20 cellular contexts compared by ENCODE assay signal in genomic region chr20:51937780-51938179, GRCh38.
DNase-seq lines count a peak whose midpoint lies in the region; ATAC-seq, FAIRE-seq and TF ChIP-seq lines count a peak whose summit lies in the region.
"Had no signal": no experiment of that assay in that cellular context is flagged by ENCODE, and none has a peak within 500 bp of the region (broad histone marks: within the 10 kb centered on the region; RNA-seq: fewer than 3 reads in every experiment).

No MANE protein-coding gene starts in this region.

- CTCF ChIA-PET in A549 (lab: Yijun Ruan, JAX) (interaction anchor here (0.7 to 1.5 kb wide), 3 partner anchors 17 to 138 kb away, joined by 3 to 6 read pairs (median 3); no protein-coding TSS in a partner anchor), IMR-90 (lab: Yijun Ruan, JAX) (interaction anchor here (1.4 kb wide), 1 partner anchor 10 kb away, joined by 4 read pairs; no protein-coding TSS in a partner anchor), K562 (lab: Yijun Ruan, JAX; ENCODE audit: low intra/inter-chr PET ratio) (no interaction called here), mammary epithelial cell (lab: Charles Lee; ENCODE audit: low non-redundant PET) (no interaction called here)

- no peak overlapping the region for H3K14ac ChIP-seq in IMR-90 (replicated peaks; ENCODE audit: low read depth, low read length)

- H3K23ac ChIP-seq in IMR-90 (ENCODE audit: low read depth, low read length), result no peak overlapping the region

- no peak for ATAC-seq in A549
- no peak for ATAC-seq in IMR-90 (ENCODE audit: low read depth)
- ATAC-seq in K562, result no peak
- ATAC-seq: CD8-positive, alpha-beta T cell had no signal

- no peak overlapping the region for H2BK20ac ChIP-seq in IMR-90 (ENCODE audit: low read depth, low read length)

- H3K36me3 ChIP-seq in IMR-90 (ENCODE audit: control insufficient read depth, insufficient read depth, low read length) (no peaks in the 10 kb centered on the region), K562 (ENCODE audit: control insufficient read depth, insufficient read depth, low read length) (no peaks in the 10 kb centered on the region), mammary epithelial cell (ENCODE audit: insufficient read depth, low read length) (no peaks in the 10 kb centered on the region)
- H3K36me3 ChIP-seq: BLaER1 treated with 17β-estradiol and CSF1 and Interleukin-3, amounts not matched to agents 10 nM and 100 nM had no signal

- H2AK9ac ChIP-seq in IMR-90 (replicated peaks; ENCODE audit: low read depth, low read length, poor library complexity), result no peak overlapping the region

- no peak overlapping the region for H3K4me2 ChIP-seq in A549
- H3K4me2 ChIP-seq in IMR-90 (ENCODE audit: low read depth, low read length), result no peak overlapping the region
- no peak overlapping the region for H3K4me2 ChIP-seq in K562 (ENCODE audit: insufficient read depth, low read length)
- H3K4me2 ChIP-seq in mammary epithelial cell (ENCODE audit: insufficient read depth, low read depth, low read length), result no peak overlapping the region
- H3K4me2 ChIP-seq: BLaER1 treated with 17β-estradiol and CSF1 and Interleukin-3, amounts not matched to agents 10 nM and 100 nM had no signal

- no peak overlapping the region for H4K5ac ChIP-seq in IMR-90 (ENCODE audit: low read depth, low read length)

- intact Hi-C loops in IMR-90 (cut with micrococcal nuclease) (no loop called here), K562 (cut with micrococcal nuclease) (no loop called here), mammary epithelial cell (cut with micrococcal nuclease) (no loop called here)

- TF ChIP-seq CTCF in A549 (IDR thresholded peaks at IDR 0.05), result no peak
- no peak for TF ChIP-seq CTCF in IMR-90 (conservative IDR thresholded peaks at IDR 0.05; ENCODE audit: low read depth, low read length)
- TF ChIP-seq CTCF in K562 (IDR thresholded peaks at IDR 0.05 in 2 of 3, conservative IDR thresholded peaks at IDR 0.05 in 1 of 3; ENCODE audit: insufficient read depth in 2 of 3, low read depth in 1 of 3, low read length in 3 of 3), result no peak
- no peak for TF ChIP-seq CTCF in mammary epithelial cell (conservative IDR thresholded peaks at IDR 0.05 in 1 of 2, IDR thresholded peaks at IDR 0.05 in 1 of 2; ENCODE audit: extremely low read depth in 1 of 2, insufficient read depth in 1 of 2, low read depth in 1 of 2, low read length in 2 of 2)

- TF ChIP-seq EP300 in A549 (IDR thresholded peaks at IDR 0.05), result no peak
- TF ChIP-seq EP300 in K562 (IDR thresholded peaks at IDR 0.05; ENCODE audit: low read length), result no peak

- H3K9me3 ChIP-seq in A549 (no peaks in the 10 kb centered on the region), IMR-90 (ENCODE audit: control insufficient read depth, insufficient read depth, low read length) (no peaks in the 10 kb centered on the region), K562 (replicated peaks; ENCODE audit: control insufficient read depth, insufficient read depth, low read depth, low read length) (no peaks in the 10 kb centered on the region), mammary epithelial cell (replicated peaks; ENCODE audit: insufficient read depth, low read length) (no peaks in the 10 kb centered on the region)
- H3K9me3 ChIP-seq: Caco-2 had no signal

- no peak overlapping the region for H2AFZ ChIP-seq in IMR-90 (replicated peaks; ENCODE audit: low read length, poor library complexity)
- H2AFZ ChIP-seq in K562 (ENCODE audit: low read depth, low read length), result no peak overlapping the region
- no peak overlapping the region for H2AFZ ChIP-seq in mammary epithelial cell (ENCODE audit: low read depth, low read length)

- H4K91ac ChIP-seq in IMR-90 (ENCODE audit: insufficient read depth, low read depth, low read length), result no peak overlapping the region

- H3K9ac ChIP-seq in IMR-90 (ENCODE audit: low read depth, low read length), result no peak overlapping the region
- no peak overlapping the region for H3K9ac ChIP-seq in K562 (ENCODE audit: insufficient read depth in 1 of 2, low read depth in 2 of 2, low read length in 2 of 2)
- no peak overlapping the region for H3K9ac ChIP-seq in mammary epithelial cell (ENCODE audit: insufficient read depth, low read length)
- H3K9ac ChIP-seq: BLaER1 treated with 17β-estradiol and CSF1 and Interleukin-3, amounts not matched to agents 10 nM and 100 nM had no signal

- H3K79me2 ChIP-seq in K562 (ENCODE audit: control insufficient read depth, insufficient read depth, low read length), result no peaks in the 10 kb centered on the region
- no peaks in the 10 kb centered on the region for H3K79me2 ChIP-seq in mammary epithelial cell (ENCODE audit: insufficient read depth, low read length)

- H3K9me1 ChIP-seq in IMR-90 (ENCODE audit: insufficient read depth, low read length), result no peaks in the 10 kb centered on the region
- H3K9me1 ChIP-seq in K562 (ENCODE audit: control insufficient read depth, insufficient read depth, low read length), result no peaks in the 10 kb centered on the region

- H4K20me1 ChIP-seq in IMR-90 (ENCODE audit: insufficient read depth, low read length) (no peaks in the 10 kb centered on the region), K562 (replicated peaks; ENCODE audit: control insufficient read depth, insufficient read depth, low read length) (no peaks in the 10 kb centered on the region), mammary epithelial cell (ENCODE audit: insufficient read depth, low read length) (no peaks in the 10 kb centered on the region)
- H4K20me1 ChIP-seq: BLaER1 treated with 17β-estradiol and CSF1 and Interleukin-3, amounts not matched to agents 10 nM and 100 nM had no signal

- no peak for FAIRE-seq in A549 (lab: Jason Lieb, UNC)
- no peak for FAIRE-seq in K562 (lab: Jason Lieb, UNC)
- FAIRE-seq: A204.1, D721Med, G401.6, GM12891, GM19239 had no signal

- no peak for DNase-seq in A549 (ENCODE audit: low read depth in 1 of 2, low spot score in 1 of 2)
- DNase-seq in IMR-90, result no peak
- no peak for DNase-seq in K562 (ENCODE audit: extremely low read depth in 1 of 4, low spot score in 3 of 4)
- DNase-seq in mammary epithelial cell, result no peak
- DNase-seq in NCI-H2227 treated with DMSO at 0.1 percent for 48 hours (lab: John Stamatoyannopoulos, UW), result no peak
- DNase-seq: 8988T; AML-193; Calu3; CD4-positive, alpha-beta T cell; CD8-positive, alpha-beta T cell; DMS79 treated with DMSO at 0.1 percent for 48 hours; GF-D8 had no signal

- H3K56ac ChIP-seq in IMR-90 (ENCODE audit: extremely low read depth, insufficient read depth, low read length), result no peak overlapping the region

- BruUV-seq in IMR-90 (replicated peaks; lab: Mats Ljungman, UMichigan), result no TSS peak
- BruUV-seq in K562 (replicated peaks; lab: Mats Ljungman, UMichigan), result no TSS peak
- BruUV-seq in mammary epithelial cell (replicated peaks; lab: Mats Ljungman, UMichigan), result no TSS peak

- H3K4me1 ChIP-seq in A549 (peaks cover 7% of the 10 kb centered on the region; the same call in 2 of the 3 replicates), IMR-90 (ENCODE audit: control insufficient read depth, insufficient read depth, low read length) (peaks cover 6% of the 10 kb centered on the region), K562 (replicated peaks in 1 of 2; ENCODE audit: control insufficient read depth in 2 of 2, insufficient read depth in 2 of 2, low read length in 2 of 2) (no peaks in the 10 kb centered on the region), mammary epithelial cell (ENCODE audit: insufficient read depth, low read length) (no peaks in the 10 kb centered on the region)

- no peaks in the 10 kb centered on the region for H3K79me1 ChIP-seq in IMR-90 (ENCODE audit: low read depth in 1 of 2, low read length in 2 of 2)

- no peak overlapping the region for H3K4me3 ChIP-seq in A549
- no peak overlapping the region for H3K4me3 ChIP-seq in IMR-90 (ENCODE audit: insufficient read depth, low read depth, low read length)
- H3K4me3 ChIP-seq in K562, result no peak overlapping the region
- no peak overlapping the region for H3K4me3 ChIP-seq in mammary epithelial cell (replicated peaks in 1 of 3; ENCODE audit: insufficient read depth in 1 of 3, low read depth in 2 of 3, low read length in 3 of 3)
- H3K4me3 ChIP-seq: BLaER1 treated with 17β-estradiol and CSF1 and Interleukin-3, amounts not matched to agents 10 nM and 100 nM had no signal

- H3K27me3 ChIP-seq in IMR-90 (ENCODE audit: control insufficient read depth, insufficient read depth, low read length), result no peaks in the 10 kb centered on the region; the same call in 1 of the 2 replicates
- peaks cover 23 to 41% of the 10 kb centered on the region in 2 experiments for H3K27me3 ChIP-seq in K562 (ENCODE audit: control insufficient read depth in 2 of 2, insufficient read depth in 2 of 2, low read length in 2 of 2)
- no peaks in the 10 kb centered on the region for H3K27me3 ChIP-seq in mammary epithelial cell (ENCODE audit: insufficient read depth, low read length)
- H3K27me3 ChIP-seq: BLaER1 treated with 17β-estradiol and CSF1 and Interleukin-3, amounts not matched to agents 10 nM and 100 nM had no signal

- TF ChIP-seq RAD21 in A549 (conservative IDR thresholded peaks at IDR 0.05 in 1 of 2, IDR thresholded peaks at IDR 0.05 in 1 of 2), result no peak
- TF ChIP-seq RAD21 in IMR-90 (IDR thresholded peaks at IDR 0.05; ENCODE audit: low read length), result no peak
- TF ChIP-seq RAD21 in K562 (CRISPR knock-in tag; conservative IDR thresholded peaks at IDR 0.05 in 1 of 2, IDR thresholded peaks at IDR 0.05 in 1 of 2), result no peak

- H2BK15ac ChIP-seq in IMR-90 (ENCODE audit: low read depth, low read length), result no peak overlapping the region

- no peak overlapping the region for H2BK5ac ChIP-seq in IMR-90 (ENCODE audit: low read depth, low read length, poor library complexity, severe bottlenecking)

- WGBS in A549 (ENCODE audit: missing lambda C conversion rate), result 82% methylated on average over 8 of the region's 8 CpGs
- WGBS in IMR-90 (ENCODE audit: extremely low coverage in 2 of 2, insufficient read length in 1 of 2), 2 experiments, result 100% methylated on average over 3 of the region's 8 CpGs; no CpG with 5 or more reads in 1 of the 2 experiments
- 2% methylated on average over 8 of the region's 8 CpGs for WGBS in K562 (ENCODE audit: insufficient coverage, low coverage, missing lambda C conversion rate)
- WGBS in mammary epithelial cell (ENCODE audit: low coverage, missing lambda C conversion rate), result 77% methylated on average over 7 of the region's 8 CpGs

- no peak overlapping the region for H3K18ac ChIP-seq in IMR-90 (ENCODE audit: low read depth, low read length)

- H3K27ac ChIP-seq in A549 (no peak overlapping the region), IMR-90 (ENCODE audit: insufficient read depth, low read length) (no peak overlapping the region), K562 (ENCODE audit: extremely low read depth, low read depth, low read length) (no peak overlapping the region), mammary epithelial cell (ENCODE audit: insufficient read depth, low read depth, low read length) (no peak overlapping the region)
- H3K27ac ChIP-seq: BLaER1 treated with 17β-estradiol and CSF1 and Interleukin-3, amounts not matched to agents 10 nM and 100 nM; C4-2B had no signal

- dilution Hi-C loops in IMR-90 (cut with HindIII; ENCODE audit: low sequenced_read_pairs, unreplicated experiment), result no loop called here
- dilution Hi-C loops in mammary epithelial cell (cut with HindIII; ENCODE audit: low sequenced_read_pairs), result loop anchor here (5.0 kb wide), 1 partner anchor 35 kb away; no protein-coding TSS in a partner anchor

- no peak overlapping the region for H3K4ac ChIP-seq in IMR-90 (ENCODE audit: low read depth, low read length)

- H2BK120ac ChIP-seq in IMR-90 (ENCODE audit: low read depth, low read length), result no peak overlapping the region

- in situ Hi-C loops in IMR-90 (cut with MboI; ENCODE audit: low sequenced_read_pairs) (no loop called here), K562 (cut with MboI) (no loop called here), mammary epithelial cell (cut with MboI; ENCODE audit: low sequenced_read_pairs in 2 of 2) (no loop called here)

- H4K8ac ChIP-seq in IMR-90 (ENCODE audit: low read depth in 2 of 2, low read length in 2 of 2), result no peak overlapping the region

- H2AK5ac ChIP-seq in IMR-90 (ENCODE audit: low read depth, low read length), result no peak overlapping the region

- POLR2A ChIA-PET in A549 (lab: Yijun Ruan, JAX) (no interaction called here), IMR-90 (lab: Charles Lee; ENCODE audit: unreplicated experiment) (no interaction called here), K562 (lab: Yijun Ruan, JAX) (no interaction called here)

- TF ChIP-seq POLR2A in A549 (IDR thresholded peaks at IDR 0.05; ENCODE audit: low read length) (no peak), IMR-90 (IDR thresholded peaks at IDR 0.05; ENCODE audit: low read depth, low read length) (no peak), K562 (conservative IDR thresholded peaks at IDR 0.05) (no peak)

Comparison
In these comparisons a context has a peak if more than half of its experiments do, and no peak if none do; other contexts are left out.
1. CTCF ChIA-PET loops: an anchor here in A549 (0.7 to 1.5 kb wide) and IMR-90 (1.4 kb wide); none called in K562 and mammary epithelial cell.
2. Of the 35 proteins assayed by ChIP-seq in both K562 and A549: peak only in K562: none; only in A549: none; in both: MAFK; in neither: 34.